ENCODE assay signal across 2 cellular contexts in the genomic region with DNA sequence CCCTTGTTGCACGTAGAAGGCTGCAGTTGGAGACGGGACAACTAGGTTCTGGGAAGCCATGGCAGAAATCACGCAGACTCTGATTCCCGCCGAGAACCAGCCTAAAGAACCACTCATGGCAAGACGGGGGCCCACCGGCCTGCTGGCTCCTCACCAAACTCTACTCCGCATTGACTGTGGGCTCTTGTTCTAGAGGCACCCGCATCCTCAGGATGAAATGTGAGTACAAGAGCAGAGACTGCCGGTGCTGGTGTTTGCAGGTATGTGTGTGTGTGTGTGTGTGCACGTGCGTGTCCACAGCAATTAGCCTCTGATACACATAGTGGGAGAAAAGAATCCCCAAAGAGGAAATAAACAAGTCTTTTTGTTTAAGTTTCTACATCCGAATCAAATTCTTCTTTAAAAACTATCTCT.
TF ChIP-seq lines count a peak whose summit lies in the region.

No MANE protein-coding gene starts in this region.

TF ChIP-seq in GM23338, 12 proteins besides CTCF, POLR2A, EP300 and RAD21:
- peak; percentile 62 for TF ChIP-seq EZH2phosphoT487 (IDR thresholded peaks at IDR 0.05; ENCODE audit: unreplicated experiment)
- TF ChIP-seq ZNF331 (CRISPR knock-in tag; IDR thresholded peaks at IDR 0.05; ENCODE audit: low read depth), result no peak
- TF ChIP-seq, protein P1, sequence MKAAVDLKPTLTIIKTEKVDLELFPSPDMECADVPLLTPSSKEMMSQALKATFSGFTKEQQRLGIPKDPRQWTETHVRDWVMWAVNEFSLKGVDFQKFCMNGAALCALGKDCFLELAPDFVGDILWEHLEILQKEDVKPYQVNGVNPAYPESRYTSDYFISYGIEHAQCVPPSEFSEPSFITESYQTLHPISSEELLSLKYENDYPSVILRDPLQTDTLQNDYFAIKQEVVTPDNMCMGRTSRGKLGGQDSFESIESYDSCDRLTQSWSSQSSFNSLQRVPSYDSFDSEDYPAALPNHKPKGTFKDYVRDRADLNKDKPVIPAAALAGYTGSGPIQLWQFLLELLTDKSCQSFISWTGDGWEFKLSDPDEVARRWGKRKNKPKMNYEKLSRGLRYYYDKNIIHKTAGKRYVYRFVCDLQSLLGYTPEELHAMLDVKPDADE (IDR thresholded peaks at IDR 0.05), result no peak
- peak; percentile 71 for TF ChIP-seq EZH2 (IDR thresholded peaks at IDR 0.05; ENCODE audit: low read depth, unreplicated experiment)
- no peak for TF ChIP-seq POLR2AphosphoS5 (IDR thresholded peaks at IDR 0.05; ENCODE audit: low read depth)
TF ChIP-seq in GM23338: peak in this region for 2.

TF ChIP-seq in H1, 55 proteins besides CTCF, POLR2A, EP300 and RAD21:
- TF ChIP-seq POLR2AphosphoS5 (IDR thresholded peaks at IDR 0.05; ENCODE audit: low read depth, low read length) (no peak), BACH1 (IDR thresholded peaks at IDR 0.05; ENCODE audit: low read length) (no peak), EZH2 (IDR thresholded peaks at IDR 0.05; ENCODE audit: low read depth, low read length, severe bottlenecking) (peak; percentile 88), RNF2 (IDR thresholded peaks at IDR 0.05; ENCODE audit: borderline replicate concordance, low read depth, low read length, missing control alignments, poor library complexity, severe bottlenecking) (peak; percentile 74), PHF8 (conservative IDR thresholded peaks at IDR 0.05; ENCODE audit: low read depth, low read length) (no peak), RBBP5 (IDR thresholded peaks at IDR 0.05; ENCODE audit: borderline replicate concordance, low read depth, low read length) (no peak), SUZ12 (IDR thresholded peaks at IDR 0.05; ENCODE audit: low read length) (peak; percentile 84; the same call in 1 of the 2 replicates), CBX8 (IDR thresholded peaks at IDR 0.05; ENCODE audit: borderline replicate concordance, low read depth, low read length) (peak; percentile 61; the same call in 1 of the 2 replicates), RXRA (IDR thresholded peaks at IDR 0.05; ENCODE audit: insufficient read depth, low read depth, low read length) (no peak)
TF ChIP-seq in H1: peak in this region for 4.
